In genomic region chr22:49964493-49965290, GRCh38 we compare ENCODE assay signal across 8 cellular contexts. TPM values are rescaled to one million over a fixed set of nuclear protein-coding genes. Genes with fewer than 3 reads are reported as not detected.
DNase-seq lines count a peak whose midpoint lies in the region; TF ChIP-seq lines count a peak whose summit lies in the region.

No MANE protein-coding gene starts in this region.

- H3K36me3 Mint-ChIP-seq in activated naive CD4-positive, alpha-beta T cell treated with anti-CD3 and anti-CD28 coated beads, Interleukin-2, amount 10 ng/mL, durations not matched to agents 7 days and 5 days: peaks cover 16% of the 10 kb centered on the region

- peak; percentile 20 for DNase-seq in activated naive CD4-positive, alpha-beta T cell treated with anti-CD3 and anti-CD28 coated beads, Interleukin-2, amount 10 ng/mL, durations not matched to agents 7 days and 5 days
- no peak for DNase-seq in activated naive CD4-positive, alpha-beta T cell treated with Interleukin-2 at 50 U/mL for 16 hours
- no peak for DNase-seq in adipocyte (ENCODE audit: low read depth)
- peak; percentile 81 for DNase-seq in mesenteric fat pad (ENCODE audit: low spot score)
- peak; percentile 17 for DNase-seq in transverse colon
- DNase-seq in GM19238 (ENCODE audit: insufficient read length, low spot score): no peak
- DNase-seq in middle frontal gyrus (ENCODE audit: extremely low spot score, low spot score): no peak
- no peak for DNase-seq in inferior parietal cortex (ENCODE audit: extremely low spot score)

- TF ChIP-seq CTCF in transverse colon (IDR thresholded peaks at IDR 0.05): no peak

- H3K4me3 Mint-ChIP-seq in activated naive CD4-positive, alpha-beta T cell treated with anti-CD3 and anti-CD28 coated beads, Interleukin-2, amount 10 ng/mL, durations not matched to agents 7 days and 5 days: no peak overlapping the region

- H3K27me3 Mint-ChIP-seq in activated naive CD4-positive, alpha-beta T cell treated with anti-CD3 and anti-CD28 coated beads, Interleukin-2, amount 10 ng/mL, durations not matched to agents 7 days and 5 days: no peaks in the 10 kb centered on the region

- peak overlapping the region; percentile 98 for H3K9ac ChIP-seq in adipocyte (ENCODE audit: low read length)

- in situ Hi-C loops in transverse colon (cut with MboI; ENCODE audit: low pct_ligation_motif_present in 1 of 4, low pct_unique_long_range_greater_than_20kb in 1 of 4, low sequenced_read_pairs in 3 of 4): loop anchor here in 1 of 4 donors (25.0 kb wide), 1 partner anchor 102 kb away; the partner anchor contains the start of gene ZBED4

- H3K4me3 ChIP-seq in adipocyte (ENCODE audit: low read length) (peak overlapping the region; percentile 92), transverse colon (peak overlapping the region in 1 of 4 donors; percentile 86)

- CTCF ChIA-PET in activated naive CD4-positive, alpha-beta T cell treated with anti-CD3 and anti-CD28 coated beads, Interleukin-2, amount 10 ng/mL, durations not matched to agents 7 days and 5 days (lab: Charles Lee): no interaction called here

- H3K36me3 ChIP-seq in adipocyte (ENCODE audit: control insufficient read depth, insufficient read depth, low read length, severe bottlenecking) (peaks cover 25% of the 10 kb centered on the region), transverse colon (peaks cover 0 to 13% (median 8%) of the 10 kb centered on the region in 4 donors)

- H3K27me3 ChIP-seq in adipocyte (replicated peaks; ENCODE audit: control insufficient read depth, insufficient read depth, low read length) (no peaks in the 10 kb centered on the region), transverse colon (no peaks in the 10 kb centered on the region)

- no peaks in the 10 kb centered on the region for H3K9me3 Mint-ChIP-seq in activated naive CD4-positive, alpha-beta T cell treated with anti-CD3 and anti-CD28 coated beads, Interleukin-2, amount 10 ng/mL, durations not matched to agents 7 days and 5 days

- intact Hi-C loops in transverse colon (cut with DNase I; ENCODE audit: low total_unique reads): no loop called here

- TF ChIP-seq POLR2A in transverse colon (IDR thresholded peaks at IDR 0.05): no peak

- 50 to 72% methylated on average over 2 to 13 of the region's 15 CpGs for WGBS in transverse colon (ENCODE audit: low coverage in 1 of 2), 2 donors

- peaks cover 33% of the 10 kb centered on the region for H3K4me1 Mint-ChIP-seq in activated naive CD4-positive, alpha-beta T cell treated with anti-CD3 and anti-CD28 coated beads, Interleukin-2, amount 10 ng/mL, durations not matched to agents 7 days and 5 days

- H3K9me3 ChIP-seq in adipocyte (ENCODE audit: control insufficient read depth, low read length): no peaks in the 10 kb centered on the region
- H3K9me3 ChIP-seq in transverse colon: no peaks in the 10 kb centered on the region

- H3K27ac ChIP-seq in transverse colon: peak overlapping the region; percentile 93 to 95 (median 94)

- peaks cover 64% of the 10 kb centered on the region for H3K4me1 ChIP-seq in adipocyte (ENCODE audit: control insufficient read depth, insufficient read depth, low read length)
- peaks cover 24 to 52% (median 45%) of the 10 kb centered on the region in 4 donors for H3K4me1 ChIP-seq in transverse colon

- H3K27ac Mint-ChIP-seq in activated naive CD4-positive, alpha-beta T cell treated with anti-CD3 and anti-CD28 coated beads, Interleukin-2, amount 10 ng/mL, durations not matched to agents 7 days and 5 days: peak overlapping the region; percentile 73

- no peak for TF ChIP-seq EP300 in transverse colon (IDR thresholded peaks at IDR 0.05; ENCODE audit: low read depth)

RNA-seq across cellular contexts. Expression of gene PIM3, which starts 4.1 kb away (rescaled TPM):
- total RNA-seq in mesenteric fat pad (124 TPM), transverse colon (100 to 1,000 TPM; 115 to 290 (median 147) TPM)

RNA-seq across cellular contexts. Expression of gene CRELD2, which starts 46.3 kb away (rescaled TPM):
- total RNA-seq in mesenteric fat pad: 36.5 TPM
- total RNA-seq in transverse colon: 10 to 100 TPM; 31.0 to 37.9 (median 36.4) TPM

RNA-seq across cellular contexts. Expression of gene ALG12, which starts 46.5 kb away (rescaled TPM):
- total RNA-seq in mesenteric fat pad: 12.5 TPM
- 10 to 100 TPM; 10.1 to 24.4 (median 18.3) TPM for total RNA-seq in transverse colon

RNA-seq across cellular contexts. Expression of gene IL17REL, which starts 47.9 kb away (rescaled TPM):
- total RNA-seq in mesenteric fat pad: not detected
- total RNA-seq in transverse colon: 1 to 10 TPM in 2 of 4 donors, under 1 TPM in 2; 0.32 to 2.2 (median 1.3) TPM

Comparison
In these comparisons a context has a peak if more than half of its experiments do, and no peak if none do; other contexts are left out.
1. DNase-seq: peak in activated naive CD4-positive, alpha-beta T cell treated with anti-CD3 and anti-CD28 coated beads, Interleukin-2, amount 10 ng/mL, durations not matched to agents 7 days and 5 days (single experiment), mesenteric fat pad (single experiment) and transverse colon (single experiment); none in activated naive CD4-positive, alpha-beta T cell treated with Interleukin-2 at 50 U/mL for 16 hours (single experiment), adipocyte (single experiment), GM19238 (single experiment), middle frontal gyrus (single experiment) and inferior parietal cortex (single experiment).